ENCODE assay signal across 9 cellular contexts in genomic region chr3:112437146-112438022, GRCh38.
DNase-seq lines count a peak whose midpoint lies in the region; ATAC-seq and TF ChIP-seq lines count a peak whose summit lies in the region.
"Had no signal": no experiment of that assay in that cellular context is flagged by ENCODE, and none has a peak within 500 bp of the region (broad histone marks: within the 10 kb centered on the region; RNA-seq: fewer than 3 reads in every experiment).

No MANE protein-coding gene starts in this region.

- peak; percentile 78 for DNase-seq in activated CD4-positive, alpha-beta T cell treated with anti-CD3 and anti-CD28 coated beads, Interleukin-2, amount 10 ng/mL, durations not matched to agents 24 days and 14 days
- DNase-seq in activated CD4-positive, alpha-beta T cell treated with anti-CD3 and anti-CD28 coated beads, Interleukin-2, amount 50 U/mL, for 1 hour = no peak
- DNase-seq in HT1080 (ENCODE audit: low read depth) = peak; percentile 74
- DNase-seq in glutamatergic neuron = no peak
- no peak for DNase-seq in activated CD4-positive, CD25-positive, alpha-beta regulatory T cell treated with anti-CD3 and anti-CD28 coated beads, Interleukin-2, amount 50 U/mL, for 72 hours

- TF ChIP-seq CTCF in VCaP (conservative IDR thresholded peaks at IDR 0.05) (peak; percentile 28; the same call in 1 of the 2 replicates), glutamatergic neuron (IDR thresholded peaks at IDR 0.05; ENCODE audit: partially characterized antibody, unreplicated experiment) (peak; percentile 25)

- no peak for ATAC-seq in GM18502 (IDR thresholded peaks at IDR 0.05; ENCODE audit: poor library complexity, unreplicated experiment)
- ATAC-seq in GM21737 (IDR thresholded peaks at IDR 0.05; ENCODE audit: unreplicated experiment) = no peak

- no peaks in the 10 kb centered on the region for H3K27me3 Mint-ChIP-seq in activated CD4-positive, alpha-beta T cell treated with anti-CD3 and anti-CD28 coated beads, Interleukin-2, amount 10 ng/mL, durations not matched to agents 24 days and 14 days
- H3K27me3 Mint-ChIP-seq in glutamatergic neuron (ENCODE audit: unreplicated experiment) = peaks cover 2% of the 10 kb centered on the region
- H3K27me3 Mint-ChIP-seq: brain had no signal

- H3K36me3 Mint-ChIP-seq in activated CD4-positive, alpha-beta T cell treated with anti-CD3 and anti-CD28 coated beads, Interleukin-2, amount 10 ng/mL, durations not matched to agents 24 days and 14 days (ENCODE audit: low read depth) = peaks cover 5% of the 10 kb centered on the region
- H3K36me3 Mint-ChIP-seq in glutamatergic neuron (ENCODE audit: unreplicated experiment) = peaks cover 4% of the 10 kb centered on the region
- H3K36me3 Mint-ChIP-seq: brain had no signal

- H3K4me1 Mint-ChIP-seq in activated CD4-positive, alpha-beta T cell treated with anti-CD3 and anti-CD28 coated beads, Interleukin-2, amount 10 ng/mL, durations not matched to agents 24 days and 14 days = peaks cover 38% of the 10 kb centered on the region
- H3K4me1 Mint-ChIP-seq in glutamatergic neuron (ENCODE audit: low read depth, unreplicated experiment) = no peaks in the 10 kb centered on the region
- H3K4me1 Mint-ChIP-seq: brain had no signal

- peak overlapping the region; percentile 74 for H3K27ac Mint-ChIP-seq in activated CD4-positive, alpha-beta T cell treated with anti-CD3 and anti-CD28 coated beads, Interleukin-2, amount 10 ng/mL, durations not matched to agents 24 days and 14 days
- H3K27ac Mint-ChIP-seq in glutamatergic neuron (ENCODE audit: unreplicated experiment) = no peak overlapping the region
- H3K27ac Mint-ChIP-seq: brain had no signal

- peaks cover 22% of the 10 kb centered on the region for H3K9me3 Mint-ChIP-seq in activated CD4-positive, alpha-beta T cell treated with anti-CD3 and anti-CD28 coated beads, Interleukin-2, amount 10 ng/mL, durations not matched to agents 24 days and 14 days
- H3K9me3 Mint-ChIP-seq in glutamatergic neuron (ENCODE audit: unreplicated experiment) = peaks cover 4% of the 10 kb centered on the region

- no peak overlapping the region for H3K4me3 Mint-ChIP-seq in activated CD4-positive, alpha-beta T cell treated with anti-CD3 and anti-CD28 coated beads, Interleukin-2, amount 10 ng/mL, durations not matched to agents 24 days and 14 days
- H3K4me3 Mint-ChIP-seq in glutamatergic neuron (ENCODE audit: unreplicated experiment) = no peak overlapping the region
- H3K4me3 Mint-ChIP-seq: brain had no signal

- intact Hi-C loops in activated CD4-positive, alpha-beta T cell treated with anti-CD3 and anti-CD28 coated beads, Interleukin-2, amount 10 ng/mL, durations not matched to agents 24 days and 14 days (cut with micrococcal nuclease) = loop anchor here (1.0 to 5.0 kb wide), 8 partner anchors 23 to 144 kb away; no protein-coding TSS in a partner anchor

- no peak overlapping the region for H3K27ac ChIP-seq in VCaP

Comparison
In these comparisons a context has a peak if more than half of its experiments do, and no peak if none do; other contexts are left out.
1. DNase-seq: peak in activated CD4-positive, alpha-beta T cell treated with anti-CD3 and anti-CD28 coated beads, Interleukin-2, amount 10 ng/mL, durations not matched to agents 24 days and 14 days (single experiment) and HT1080 (single experiment); none in activated CD4-positive, alpha-beta T cell treated with anti-CD3 and anti-CD28 coated beads, Interleukin-2, amount 50 U/mL, for 1 hour (single experiment), glutamatergic neuron (single experiment) and activated CD4-positive, CD25-positive, alpha-beta regulatory T cell treated with anti-CD3 and anti-CD28 coated beads, Interleukin-2, amount 50 U/mL, for 72 hours (single experiment).